In the genomic region with DNA sequence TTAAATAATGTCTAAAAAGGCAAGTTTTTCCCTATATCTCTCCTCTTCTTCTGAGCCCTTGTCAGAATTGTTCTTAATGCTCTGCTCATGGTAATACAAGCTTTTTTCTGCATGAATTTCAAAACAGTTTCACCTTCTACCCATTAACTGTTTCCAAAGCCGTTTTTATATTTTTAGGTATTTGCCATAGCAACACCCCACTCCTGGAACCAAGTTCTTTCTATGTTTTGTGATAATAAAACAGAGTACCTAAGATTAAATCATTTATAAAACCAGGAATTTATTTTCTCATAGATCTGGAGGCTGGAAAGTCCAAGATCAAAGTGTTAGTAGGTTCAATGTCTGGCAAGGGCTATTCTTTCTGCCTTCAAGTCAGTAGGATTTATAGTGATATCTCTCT, we compare ENCODE assay signal across 7 cellular contexts.
"Had no signal": no experiment of that assay in that cellular context is flagged by ENCODE, and none has a peak within 500 bp of the region (broad histone marks: within the 10 kb centered on the region; RNA-seq: fewer than 3 reads in every experiment).

No MANE protein-coding gene starts in this region.

- H3K9ac ChIP-seq: KMS-11 had no signal

- H3K4me2 ChIP-seq: KMS-11 had no signal

- H3K27ac ChIP-seq: HL-60, KMS-11 had no signal

- DNase-seq: IMR-90, KBM-7, KG1 had no signal

- FAIRE-seq: HepG2, HTR-8/SVneo had no signal

- ATAC-seq: HepG2 had no signal
